In genomic region chr3:168047190-168047795, GRCh38 we compare ENCODE assay signal across 7 cellular contexts. TPM values are rescaled to one million over a fixed set of nuclear protein-coding genes. Genes with fewer than 3 reads are reported as not detected.
A peak's percentile ranks its signal among the peaks of the same experiment; 100 is the strongest.
DNase-seq lines count a peak whose midpoint lies in the region; FAIRE-seq and TF ChIP-seq lines count a peak whose summit lies in the region.

No MANE protein-coding gene starts in this region.

- dilution Hi-C loops in keratinocyte (cut with MboI; ENCODE audit: extremely low pct_ligation_motif_present, low sequenced_read_pairs) = no loop called here

- H3K4me3 ChIP-seq in GM12865 (ENCODE audit: low read depth, low read length) = no peak overlapping the region
- H3K4me3 ChIP-seq in GM23248 = no peak overlapping the region
- no peak overlapping the region for H3K4me3 ChIP-seq in keratinocyte (ENCODE audit: control insufficient read depth in 2 of 3, extremely low read depth in 1 of 3, insufficient read depth in 2 of 3, low read depth in 1 of 3, low read length in 3 of 3)
- no peak overlapping the region for H3K4me3 ChIP-seq in thyroid gland (replicated peaks in 1 of 3)

- H3K36me3 ChIP-seq in GM23248 (ENCODE audit: low read depth) (peaks cover 10% of the 10 kb centered on the region; the same call in 1 of the 2 replicates), keratinocyte (ENCODE audit: control insufficient read depth in 2 of 2, extremely low read depth in 1 of 2, insufficient read depth in 2 of 2, low read length in 2 of 2) (no peaks in the 10 kb centered on the region), thyroid gland (peaks cover 0 to 2% of the 10 kb centered on the region in 2 donors)

- no peak overlapping the region for H3K27ac ChIP-seq in GM23248
- H3K27ac ChIP-seq in keratinocyte (ENCODE audit: control insufficient read depth, insufficient read depth, low read length) = no peak overlapping the region
- H3K27ac ChIP-seq in thyroid gland = no peak overlapping the region

- intact Hi-C loops in thyroid gland (cut with DNase I) = loop anchor here (2.0 kb wide), 1 partner anchor 120 kb away; no protein-coding TSS in a partner anchor

- peak; percentile 97 for TF ChIP-seq RAD21 in Ishikawa (IDR thresholded peaks at IDR 0.05; ENCODE audit: low read depth)

- no peaks in the 10 kb centered on the region for H3K27me3 ChIP-seq in GM23248 (replicated peaks; ENCODE audit: insufficient read depth)
- H3K27me3 ChIP-seq in keratinocyte (ENCODE audit: control insufficient read depth, extremely low read depth, insufficient read depth, low read length) = no peaks in the 10 kb centered on the region
- H3K27me3 ChIP-seq in thyroid gland = no peaks in the 10 kb centered on the region

- H3K4me1 ChIP-seq in GM23248 (ENCODE audit: insufficient read depth) = peaks cover 33% of the 10 kb centered on the region
- H3K4me1 ChIP-seq in keratinocyte (ENCODE audit: control insufficient read depth, extremely low read depth, insufficient read depth, low read length) = no peaks in the 10 kb centered on the region
- no peaks in the 10 kb centered on the region for H3K4me1 ChIP-seq in thyroid gland

- peak; percentile 82 for DNase-seq in GM12865 (ENCODE audit: low read depth)
- peak; percentile 90 for DNase-seq in GM23248
- DNase-seq in NOMO-1 (lab: John Stamatoyannopoulos, UW; ENCODE audit: unreplicated experiment in 2 of 2) = peak; percentile 79 to 96
- peak; percentile 18 to 89 for DNase-seq in T47D (ENCODE audit: low read depth in 1 of 2, low spot score in 1 of 2)
- DNase-seq in keratinocyte (ENCODE audit: low read depth, low spot score) = peak; percentile 13
- no peak for DNase-seq in thyroid gland

- no peaks in the 10 kb centered on the region for H3K9me3 ChIP-seq in GM23248 (ENCODE audit: low read depth)
- no peaks in the 10 kb centered on the region for H3K9me3 ChIP-seq in keratinocyte (ENCODE audit: control insufficient read depth, low read depth, low read length)
- H3K9me3 ChIP-seq in thyroid gland = no peaks in the 10 kb centered on the region

- 47 to 50% methylated on average over 1 of the region's 1 CpG for WGBS in GM23248 (ENCODE audit: low coverage in 1 of 2, low lambda C conversion rate in 2 of 2, missing lambda C conversion rate in 2 of 2), 2 experiments
- 90 to 93% methylated on average over 1 of the region's 1 CpG for WGBS in thyroid gland, 2 donors

- peaks cover 97% of the 10 kb centered on the region for H3K79me2 ChIP-seq in GM23248 (ENCODE audit: insufficient read depth)
- peaks cover 6% of the 10 kb centered on the region for H3K79me2 ChIP-seq in keratinocyte (ENCODE audit: control insufficient read depth, insufficient read depth, low read length)

- FAIRE-seq in keratinocyte (lab: Jason Lieb, UNC) = peak; percentile 75

- no peaks in the 10 kb centered on the region for H3K9me1 ChIP-seq in keratinocyte (ENCODE audit: control insufficient read depth, extremely low read depth, insufficient read depth, low read length)

- TF ChIP-seq CTCF in GM12865 (IDR thresholded peaks at IDR 0.05; ENCODE audit: insufficient read depth, low read depth, low read length, missing control alignments) = peak; percentile 58
- peak in 2 of 3 experiments; percentile 68 to 79 for TF ChIP-seq CTCF in keratinocyte (optimal IDR thresholded peaks at IDR 0.05 in 1 of 3, IDR thresholded peaks at IDR 0.05 in 1 of 3, conservative IDR thresholded peaks at IDR 0.05 in 1 of 3; ENCODE audit: extremely low read depth in 1 of 3, insufficient read depth in 2 of 3, low read length in 3 of 3)
- peak; percentile 57 to 98 (median 79) for TF ChIP-seq CTCF in thyroid gland (IDR thresholded peaks at IDR 0.05)

- no peak overlapping the region for H3K4me2 ChIP-seq in GM23248 (ENCODE audit: unreplicated experiment)
- H3K4me2 ChIP-seq in keratinocyte (ENCODE audit: control insufficient read depth, extremely low read depth, insufficient read depth, low read depth, low read length) = no peak overlapping the region

- H3K9me2 ChIP-seq in GM23248 (ENCODE audit: insufficient read depth) = no peaks in the 10 kb centered on the region

- H4K20me1 ChIP-seq in GM23248 (ENCODE audit: insufficient read depth) = no peaks in the 10 kb centered on the region
- H4K20me1 ChIP-seq in keratinocyte (ENCODE audit: control insufficient read depth, extremely low read depth, insufficient read depth, low read length) = no peaks in the 10 kb centered on the region

- H3K9ac ChIP-seq in GM23248 (no peak overlapping the region), keratinocyte (ENCODE audit: control insufficient read depth, extremely low read depth, insufficient read depth, low read length) (no peak overlapping the region)

- no peak overlapping the region for H2AFZ ChIP-seq in GM23248
- H2AFZ ChIP-seq in keratinocyte (ENCODE audit: control insufficient read depth, low read length) = no peak overlapping the region

- no peak for TF ChIP-seq EP300 in Ishikawa (IDR thresholded peaks at IDR 0.05; ENCODE audit: borderline replicate concordance)

- in situ Hi-C loops in GM23248 (cut with MboI) (no loop called here), T47D (cut with HindIII; ENCODE audit: low pct_unique_long_range_greater_than_20kb, low sequenced_read_pairs) (no loop called here)

- H3F3A ChIP-seq in GM23248 (ENCODE audit: insufficient read depth) = peaks cover 28% of the 10 kb centered on the region; the same call in 1 of the 2 replicates

- no peak for TF ChIP-seq POLR2A in thyroid gland (IDR thresholded peaks at IDR 0.05)

TF ChIP-seq in Ishikawa, 13 proteins besides CTCF, POLR2A, EP300 and RAD21:
- TF ChIP-seq ZBTB7A (IDR thresholded peaks at IDR 0.05; ENCODE audit: low read depth) (no peak), USF1 (IDR thresholded peaks at IDR 0.05) (no peak), YY1 (IDR thresholded peaks at IDR 0.05; ENCODE audit: low read depth) (0 out of 2 replicates have a peak, but pooled peaks have one; percentile 47), NFIC (IDR thresholded peaks at IDR 0.05) (no peak), TCF12 (IDR thresholded peaks at IDR 0.05; ENCODE audit: low read depth) (no peak)

RNA-seq across cellular contexts. Expression of gene GOLIM4, which starts 48.4 kb away (rescaled TPM):
- total RNA-seq in GM23248 (2014; rRNA removed; shearing (Covaris generic)) = 57.0 and 66.8 TPM in 2 replicates
- 84.4 TPM in 2 replicates for polyA plus RNA-seq in GM23248 (2016; fragmentation: Nextera tagmentation; extraction: Ambion mirVana)
- 6.5 to 24.8 TPM (median 13.4 TPM) in 3 replicates for polyA plus RNA-seq in keratinocyte
- polyA plus RNA-seq in keratinocyte (2011; ENCODE audit: low read depth) = 45.2 TPM
- 8.8 and 9.4 TPM in 2 replicates for polyA plus RNA-seq in keratinocyte (2011; cell fraction: cytosol; rRNA removed)
- 23.1 and 28.8 TPM in 2 replicates for polyA plus RNA-seq in keratinocyte (2011; cell fraction: nucleus; rRNA removed)
- polyA plus RNA-seq in keratinocyte (2012; ENCODE audit: low replicate concordance) = 6.8 and 26.7 TPM in 2 replicates
- 7.5 to 17.7 TPM (median 14.8 TPM) in 3 replicates for polyA minus RNA-seq in keratinocyte
- 13.2 TPM for polyA minus RNA-seq in keratinocyte (2011; cell fraction: cytosol; rRNA and poly(A)+ RNA removed)
- polyA minus RNA-seq in keratinocyte (2011; cell fraction: nucleus; rRNA and poly(A)+ RNA removed) = 13.8 and 27.1 TPM in 2 replicates
- total RNA-seq in thyroid gland = 10 to 100 TPM; 32.2 to 41.8 (median 34.2) TPM

Comparison
In these comparisons a context has a peak if more than half of its experiments do, and no peak if none do; other contexts are left out.
1. DNase-seq: peak in GM12865 (single experiment), GM23248 (single experiment), NOMO-1 (2 of 2), T47D (2 of 2) and keratinocyte (single experiment); none in thyroid gland (0 of 2).
2. Peak in every context shown above with its lines, with median percentiles within 50 percentile points of each other: CTCF ChIP-seq.